Comparison of ENCODE assay signal across 17 cellular contexts in genomic region chr20:4366076-4366475, GRCh38.
DNase-seq lines count a peak whose midpoint lies in the region; ATAC-seq and TF ChIP-seq lines count a peak whose summit lies in the region.
"Had no signal": no experiment of that assay in that cellular context is flagged by ENCODE, and none has a peak within 500 bp of the region (broad histone marks: within the 10 kb centered on the region; RNA-seq: fewer than 3 reads in every experiment).

No MANE protein-coding gene starts in this region.

- 55 to 63% methylated on average over 1 of the region's 1 CpG for WGBS in aorta, 2 donors

- H3K4me1 ChIP-seq in aorta (ENCODE audit: control insufficient read depth in 1 of 2, insufficient read depth in 2 of 2, low read length in 2 of 2): no peaks in the 10 kb centered on the region
- H3K4me1 ChIP-seq: Peyer's patch, SJCRH30 had no signal

- TF ChIP-seq CTCF in retinal pigment epithelial cell (conservative IDR thresholded peaks at IDR 0.05; ENCODE audit: low read depth, low read length): no peak

- H3K36me3 ChIP-seq in MG63 (no peaks in the 10 kb centered on the region), aorta (ENCODE audit: control insufficient read depth in 1 of 2, insufficient read depth in 2 of 2, low read length in 1 of 2) (no peaks in the 10 kb centered on the region)
- H3K36me3 ChIP-seq: Peyer's patch, SJCRH30 had no signal

- H3K9me3 ChIP-seq in MG63: no peaks in the 10 kb centered on the region
- H3K9me3 ChIP-seq in aorta (ENCODE audit: control insufficient read depth, low read length): peaks cover 3% of the 10 kb centered on the region
- H3K9me3 ChIP-seq: Peyer's patch, SJCRH30 had no signal

- intact Hi-C loops in aorta (cut with DNase I): no loop called here

- ATAC-seq in esophagus mucosa: peak; percentile 80
- ATAC-seq in aorta (ENCODE audit: low FRiP score): no peak
- ATAC-seq: GM12878, HCT116 had no signal

- H3K27me3 ChIP-seq in MG63 (no peaks in the 10 kb centered on the region), aorta (ENCODE audit: control insufficient read depth in 1 of 2, insufficient read depth in 2 of 2, low read length in 1 of 2) (no peaks in the 10 kb centered on the region)
- H3K27me3 ChIP-seq: Peyer's patch, SJCRH30 had no signal

- H3K27ac ChIP-seq in aorta (ENCODE audit: low read depth in 1 of 2, low read length in 2 of 2): no peak overlapping the region
- H3K27ac ChIP-seq: Peyer's patch, SJCRH30 had no signal

- H3K4me3 ChIP-seq in MG63 (no peak overlapping the region), retinal pigment epithelial cell (ENCODE audit: low read length) (no peak overlapping the region), aorta (ENCODE audit: low read length in 2 of 2) (no peak overlapping the region)
- H3K4me3 ChIP-seq: GM12878, Peyer's patch, SJCRH30 had no signal

- DNase-seq in EL: peak; percentile 15
- DNase-seq in MG63: peak; percentile 3
- DNase-seq in retinal pigment epithelial cell (ENCODE audit: low read depth): peak; percentile 3
- no peak for DNase-seq in aorta
- DNase-seq in mucosa of gallbladder (ENCODE audit: low spot score): no peak
- DNase-seq in NOMO-1 treated with DMSO at 0.1 percent for 48 hours (lab: John Stamatoyannopoulos, UW; ENCODE audit: unreplicated experiment): no peak
- DNase-seq: C1 segment of cervical spinal cord, DMS153, NCI-H1048, NCI-H1694 treated with DMSO at 0.1 percent for 48 hours, NCI-H446, NCI-H748 treated with DMSO at 0.1 percent for 48 hours, Peyer's patch, SJCRH30 had no signal

Comparison
In these comparisons a context has a peak if more than half of its experiments do, and no peak if none do; other contexts are left out.
1. DNase-seq: peak in EL (single experiment), MG63 (single experiment) and retinal pigment epithelial cell (single experiment); none in aorta (0 of 2), mucosa of gallbladder (single experiment) and NOMO-1 treated with DMSO at 0.1 percent for 48 hours (single experiment).